In genomic region chr7:84705079-84705478, GRCh38 we compare ENCODE assay signal across 15 cellular contexts.
DNase-seq lines count a peak whose midpoint lies in the region; ATAC-seq and TF ChIP-seq lines count a peak whose summit lies in the region.
"Had no signal": no experiment of that assay in that cellular context is flagged by ENCODE, and none has a peak within 500 bp of the region (broad histone marks: within the 10 kb centered on the region; RNA-seq: fewer than 3 reads in every experiment).

No MANE protein-coding gene starts in this region.

- H3K79me2 ChIP-seq in H9 (ENCODE audit: insufficient read depth, low read length), result no peaks in the 10 kb centered on the region
- H3K79me2 ChIP-seq in osteoblast (ENCODE audit: insufficient read depth, low read length), result no peaks in the 10 kb centered on the region

- peak overlapping the region; percentile 11 for H2BK20ac ChIP-seq in H9 (ENCODE audit: low read depth, low read length, poor library complexity, severe bottlenecking)

- no peaks in the 10 kb centered on the region for H3K9me3 ChIP-seq in H9 (ENCODE audit: control insufficient read depth, low read depth, low read length)
- no peaks in the 10 kb centered on the region for H3K9me3 ChIP-seq in osteoblast (ENCODE audit: low read depth, low read length)
- H3K9me3 ChIP-seq: Caco-2 had no signal

- ATAC-seq in HG02884 (IDR thresholded peaks at IDR 0.05; ENCODE audit: unreplicated experiment) (no peak), HG03521 (IDR thresholded peaks at IDR 0.05; ENCODE audit: unreplicated experiment) (no peak)
- ATAC-seq: A549; CD8-positive, alpha-beta T cell; GM12878; HepG2 had no signal

- H4K5ac ChIP-seq in H9 (ENCODE audit: insufficient read length, low read depth, low read length), result no peak overlapping the region

- no peak overlapping the region for H3K4me3 Mint-ChIP-seq in H9
- H3K4me3 Mint-ChIP-seq: CD14-positive monocyte; CD8-positive, alpha-beta T cell had no signal

- DNase-seq in DMS53 treated with DMSO at 0.1 percent for 48 hours (lab: John Stamatoyannopoulos, UW; ENCODE audit: unreplicated experiment), result peak; percentile 20
- DNase-seq in H9, result no peak
- no peak for DNase-seq in epithelial cell of prostate (ENCODE audit: low read depth, low spot score)
- DNase-seq in osteoblast (ENCODE audit: insufficient read length, low spot score, missing footprints), result no peak
- no peak for DNase-seq in DMS153 (lab: John Stamatoyannopoulos, UW)
- DNase-seq: Caco-2; CD8-positive, alpha-beta T cell; DMS79; H7 had no signal

- H3K4ac ChIP-seq in H9 (ENCODE audit: low read depth, low read length), result no peak overlapping the region

- no peak overlapping the region for H3K56ac ChIP-seq in H9 (ENCODE audit: insufficient read length, low read depth, low read length)

- no peak overlapping the region for H3T11ph ChIP-seq in H9 (ENCODE audit: low read length)

- no peak overlapping the region for H2AFZ ChIP-seq in H9 (ENCODE audit: low read length)
- H2AFZ ChIP-seq in osteoblast (ENCODE audit: low read length), result peak overlapping the region; percentile 32

- WGBS in H9 (ENCODE audit: extremely low coverage, insufficient read length, low lambda C conversion rate), result no CpG with 5 or more reads among the region's 1 CpG

- no peak overlapping the region for H3K23ac ChIP-seq in H9 (ENCODE audit: insufficient read length, low read depth, low read length)

- H3K36me3 Mint-ChIP-seq in H9 (ENCODE audit: insufficient read depth in 1 of 3, low read depth in 3 of 3), result no peaks in the 10 kb centered on the region
- H3K36me3 Mint-ChIP-seq: CD14-positive monocyte; CD8-positive, alpha-beta T cell had no signal

- H3K4me3 ChIP-seq in osteoblast (ENCODE audit: insufficient read depth, low read length), result no peak overlapping the region
- H3K4me3 ChIP-seq: A549, GM12878 had no signal

- H4K8ac ChIP-seq in H9 (replicated peaks; ENCODE audit: insufficient read length, low read depth, low read length), result no peak overlapping the region

- no peak overlapping the region for H3K18ac ChIP-seq in H9 (ENCODE audit: insufficient read length, low read depth, low read length)

- no peaks in the 10 kb centered on the region for H3K27me3 Mint-ChIP-seq in H9 (ENCODE audit: low read depth)

- H3K9me3 Mint-ChIP-seq in H9, result peaks cover 0 to 3% of the 10 kb centered on the region in 2 experiments; a peak in 2 of 5 replicates
- H3K9me3 Mint-ChIP-seq: CD8-positive, alpha-beta T cell had no signal

- H3K4me1 ChIP-seq in H9 (ENCODE audit: insufficient read depth, low read length), result no peaks in the 10 kb centered on the region
- peaks cover 21% of the 10 kb centered on the region for H3K4me1 ChIP-seq in osteoblast (ENCODE audit: insufficient read depth, low read length)

- no peak overlapping the region for H2BK15ac ChIP-seq in H9 (ENCODE audit: low read depth, low read length)

- H3K36me3 ChIP-seq in osteoblast (ENCODE audit: insufficient read depth, low read length), result no peaks in the 10 kb centered on the region

- no peaks in the 10 kb centered on the region for H3K23me2 ChIP-seq in H9 (ENCODE audit: insufficient read length, low read depth, low read length, poor library complexity, severe bottlenecking)

- peaks cover 3% of the 10 kb centered on the region in 2 experiments; a peak in 2 of 4 replicates for H3K4me1 Mint-ChIP-seq in H9
- H3K4me1 Mint-ChIP-seq: CD14-positive monocyte had no signal

- no peak overlapping the region for H3K9ac ChIP-seq in H9 (ENCODE audit: extremely low read depth, insufficient read length, low read length)

- H3K27ac Mint-ChIP-seq in H9, result no peak overlapping the region
- H3K27ac Mint-ChIP-seq: CD14-positive monocyte; CD8-positive, alpha-beta T cell had no signal

- no peak overlapping the region for H2AK5ac ChIP-seq in H9 (ENCODE audit: insufficient read length, low read length)

- H3K27ac ChIP-seq in H9 (ENCODE audit: insufficient read length, low read depth, low read length) (no peak overlapping the region), epithelial cell of prostate (peak overlapping the region; percentile 23), osteoblast (ENCODE audit: low read depth, low read length) (no peak overlapping the region)

- no peak for TF ChIP-seq CTCF in H9 (conservative IDR thresholded peaks at IDR 0.05)
- TF ChIP-seq CTCF in osteoblast (IDR thresholded peaks at IDR 0.05; ENCODE audit: extremely low read depth, low read depth, low read length), result no peak

- H2BK120ac ChIP-seq in H9 (ENCODE audit: low read depth, low read length, poor library complexity, severe bottlenecking), result no peak overlapping the region

- no peak overlapping the region for H3K4me2 ChIP-seq in H9 (ENCODE audit: insufficient read depth, insufficient read length, low read length)
- no peak overlapping the region for H3K4me2 ChIP-seq in osteoblast (ENCODE audit: insufficient read depth, low read length)
- H3K4me2 ChIP-seq: A549 had no signal

- H3K79me1 ChIP-seq in H9 (ENCODE audit: insufficient read depth, low read depth, low read length, poor library complexity, severe bottlenecking), result no peaks in the 10 kb centered on the region

- H3K27me3 ChIP-seq in H9 (ENCODE audit: insufficient read depth, low read length) (no peaks in the 10 kb centered on the region), osteoblast (ENCODE audit: insufficient read depth, low read length) (no peaks in the 10 kb centered on the region)

- H2BK5ac ChIP-seq in H9 (ENCODE audit: insufficient read length, low read length), result no peak overlapping the region

- H4K20me1 ChIP-seq in H9 (ENCODE audit: control insufficient read depth, insufficient read depth, insufficient read length), result no peaks in the 10 kb centered on the region
- H4K20me1 ChIP-seq in osteoblast (ENCODE audit: insufficient read depth, low read length), result no peaks in the 10 kb centered on the region

- H2BK12ac ChIP-seq in H9 (ENCODE audit: insufficient read length, low read depth, low read length), result no peak overlapping the region

- H4K91ac ChIP-seq in H9 (ENCODE audit: insufficient read length, low read depth, low read length), result no peak overlapping the region

- no peak overlapping the region for H3K14ac ChIP-seq in H9 (ENCODE audit: insufficient read depth, low read length)
